Comparison of ENCODE assay signal across 2 cellular contexts in genomic region chr14:39183685-39184003, GRCh38.
TF ChIP-seq lines count a peak whose summit lies in the region.

No MANE protein-coding gene starts in this region.

TF ChIP-seq in HEK293, 187 proteins besides CTCF, POLR2A, EP300 and RAD21:
- peak; percentile 51; the same call in 1 of the 2 replicates for TF ChIP-seq ZNF121 (tag by site-specific recombination; IDR thresholded peaks at IDR 0.05)
TF ChIP-seq in HEK293: peak in this region for 1; not testable (repeated sequence) for 186.

TF ChIP-seq in HepG2, 621 proteins besides CTCF, POLR2A, EP300 and RAD21:
- peak; percentile 91 for TF ChIP-seq ZNF121 (CRISPR knock-in tag; IDR thresholded peaks at IDR 0.05)
- 0 out of 2 replicates have a peak, but pooled peaks have one; percentile 39 for TF ChIP-seq ZNF354B (CRISPR knock-in tag; IDR thresholded peaks at IDR 0.05)
- peak; percentile 80; the same call in 1 of the 2 replicates for TF ChIP-seq ARID2 (CRISPR knock-in tag; IDR thresholded peaks at IDR 0.05; ENCODE audit: borderline replicate concordance)
TF ChIP-seq in HepG2: peak in this region for 3; not testable (repeated sequence) for 618.
